Comparison of ENCODE assay signal across 18 cellular contexts in the genomic region with DNA sequence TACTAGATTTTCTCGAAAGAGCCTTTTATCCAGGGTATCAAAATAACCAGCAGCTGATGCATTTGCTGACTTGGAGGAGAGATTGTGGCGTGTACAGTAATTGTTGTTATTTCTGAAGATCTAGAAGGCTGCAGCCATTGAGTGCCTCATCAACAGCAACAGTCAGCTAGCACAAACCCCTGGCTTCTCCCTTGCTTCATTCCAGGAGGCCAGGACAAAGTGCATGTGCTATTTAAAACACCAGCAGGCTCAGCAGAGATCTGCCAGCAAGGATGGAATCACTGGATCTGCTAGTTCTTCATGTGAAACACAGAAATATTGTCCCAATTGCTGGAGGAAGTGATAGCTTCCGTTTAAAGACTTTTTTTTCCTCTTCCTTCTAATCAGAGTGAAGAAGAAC. TPM values are rescaled to one million over a fixed set of nuclear protein-coding genes. Genes with fewer than 3 reads are reported as not detected.
"Had no signal": no experiment of that assay in that cellular context is flagged by ENCODE, and none has a peak within 500 bp of the region (broad histone marks: within the 10 kb centered on the region; RNA-seq: fewer than 3 reads in every experiment).

No MANE protein-coding gene starts in this region.

- ATAC-seq: activated CD8-positive, alpha-beta memory T cell treated with anti-CD3 and anti-CD28 coated beads, Interleukin-2, amount 10 ng/mL, durations not matched to agents 7 days and 5 days; esophagus mucosa; stimulated activated naive CD8-positive, alpha-beta T cell treated with anti-CD3 and anti-CD28 coated beads, Interleukin-15, amount 100 ng/mL, for 72 hours; T-helper 17 cell had no signal

- H3K27me3 ChIP-seq: thyroid gland, vagina had no signal

- H3K27ac ChIP-seq: parathyroid adenoma, skin epidermis, thyroid gland, vagina had no signal

- DNase-seq: activated CD4-positive, alpha-beta T cell treated with anti-CD3 and anti-CD28 coated beads, Interleukin-2, amount 50 U/mL, for 4 hours; activated CD4-positive, CD25-positive, alpha-beta regulatory T cell treated with anti-CD3 and anti-CD28 coated beads, Interleukin-2, amount 50 U/mL, for 72 hours; activated CD8-positive, alpha-beta memory T cell treated with anti-CD3 and anti-CD28 coated beads, Interleukin-2, amount 10 ng/mL, durations not matched to agents 7 days and 5 days; activated effector memory CD4-positive, alpha-beta T cell treated with Interleukin-2 at 50 U/mL for 16 hours; activated T-cell treated with anti-CD3 and anti-CD28 coated beads, Interleukin-2, amount 50 U/mL, for 24 hours; amniotic stem cell; dorsolateral prefrontal cortex; glutamatergic neuron; islet precursor cell; retina; stimulated activated CD4-positive, alpha-beta T cell treated with anti-CD3 and anti-CD28 coated beads, Interleukin-4, amount 100 ng/mL, for 4 hours; stimulated activated naive CD8-positive, alpha-beta T cell treated with anti-CD3 and anti-CD28 coated beads, Interleukin-15, amount 100 ng/mL, for 72 hours; T-helper 17 cell; thyroid gland had no signal

- H3K4me3 ChIP-seq: dorsolateral prefrontal cortex, skin epidermis, thyroid gland, vagina had no signal

- H3K36me3 ChIP-seq: thyroid gland, vagina had no signal

- H3K9me3 ChIP-seq: thyroid gland, vagina had no signal

RNA-seq across cellular contexts. Expression of gene NGF, which starts 2.8 kb away (rescaled TPM):
- total RNA-seq: activated CD8-positive, alpha-beta memory T cell treated with anti-CD3 and anti-CD28 coated beads, Interleukin-2, amount 10 ng/mL, durations not matched to agents 7 days and 5 days; T-helper 17 cell had no signal
